Comparison of ENCODE assay signal across 8 cellular contexts in genomic region chr2:37083873-37084792, GRCh38. TPM values are rescaled to one million over a fixed set of nuclear protein-coding genes. Genes with fewer than 3 reads are reported as not detected.
DNase-seq lines count a peak whose midpoint lies in the region; ATAC-seq and TF ChIP-seq lines count a peak whose summit lies in the region.

TSS of gene GPATCH11 (plus strand) at chr2:37084518. CDS start at chr2:37088382, 3,864 bp downstream.
TSS of gene HEATR5B (minus strand) at chr2:37084372. CDS start at chr2:37083414, 958 bp downstream.

- TF ChIP-seq CTCF in liver (IDR thresholded peaks at IDR 0.05; ENCODE audit: low read depth, low read length, missing input control), result no peak

- peaks cover 0 to 3% (median under 1%) of the 10 kb centered on the region in 4 donors for H3K36me3 ChIP-seq in liver (ENCODE audit: control insufficient read depth in 4 of 4, insufficient read depth in 3 of 4, low read depth in 1 of 4, low read length in 3 of 4)

- H3K4me1 Mint-ChIP-seq in activated CD4-positive, alpha-beta T cell treated with anti-CD3 and anti-CD28 coated beads, Interleukin-2, amount 10 ng/mL, durations not matched to agents 7 days and 5 days, result peaks cover 45% of the 10 kb centered on the region

- peak; percentile 72 for ATAC-seq in GM19351 (IDR thresholded peaks at IDR 0.05; ENCODE audit: unreplicated experiment)
- peak; percentile 76 for ATAC-seq in HG03520 (IDR thresholded peaks at IDR 0.05; ENCODE audit: unreplicated experiment)

- H3K9me3 Mint-ChIP-seq in activated CD4-positive, alpha-beta T cell treated with anti-CD3 and anti-CD28 coated beads, Interleukin-2, amount 10 ng/mL, durations not matched to agents 7 days and 5 days, result no peaks in the 10 kb centered on the region

- H3K27me3 ChIP-seq in liver (ENCODE audit: control insufficient read depth in 4 of 4, insufficient read depth in 4 of 4, low read length in 3 of 4), result no peaks in the 10 kb centered on the region

- peak within 1 kb of the TSS; percentile 87 to 96 (median 89) for H3K4me3 ChIP-seq in liver (ENCODE audit: low read depth in 1 of 3, low read length in 3 of 3)

- peaks cover 0 to 18% (median 15%) of the 10 kb centered on the region in 4 donors for H3K4me1 ChIP-seq in liver (ENCODE audit: control insufficient read depth in 4 of 4, insufficient read depth in 4 of 4, low read length in 3 of 4)

- H3K4me3 Mint-ChIP-seq in activated CD4-positive, alpha-beta T cell treated with anti-CD3 and anti-CD28 coated beads, Interleukin-2, amount 10 ng/mL, durations not matched to agents 7 days and 5 days, result no peak within 1 kb of the TSS

- H3K9me3 ChIP-seq in liver (ENCODE audit: control insufficient read depth in 4 of 4, low read length in 3 of 4), result no peaks in the 10 kb centered on the region

- CTCF ChIA-PET in activated CD4-positive, alpha-beta T cell treated with anti-CD3 and anti-CD28 coated beads, Interleukin-2, amount 10 ng/mL, durations not matched to agents 7 days and 5 days (lab: Charles Lee), result interaction anchor here (1.0 to 1.1 kb wide), 2 partner anchors 16 to 29 kb away, joined by 3 read pairs; no protein-coding TSS in a partner anchor

- no peak within 1 kb of the TSS for H3K27ac Mint-ChIP-seq in activated CD4-positive, alpha-beta T cell treated with anti-CD3 and anti-CD28 coated beads, Interleukin-2, amount 10 ng/mL, durations not matched to agents 7 days and 5 days

- DNase-seq in C1 segment of cervical spinal cord (lab: John Stamatoyannopoulos, UW), result peak; percentile 67 to 97 (median 94)
- peak; percentile 97 for DNase-seq in NCI-H526 treated with DMSO at 0.1 percent for 48 hours (lab: John Stamatoyannopoulos, UW)
- peak; percentile 92 for DNase-seq in activated CD4-positive, alpha-beta T cell treated with anti-CD3 and anti-CD28 coated beads, Interleukin-2, amount 10 ng/mL, durations not matched to agents 7 days and 5 days
- peak; percentile 95 to 96 for DNase-seq in dermis microvascular lymphatic vessel endothelial cell (ENCODE audit: low read depth in 2 of 2)
- peak; percentile 93 for DNase-seq in stimulated activated CD4-positive, alpha-beta T cell treated with anti-CD3 and anti-CD28 coated beads, Interleukin-4, amount 100 ng/mL, for 24 hours

- H3K27me3 Mint-ChIP-seq in activated CD4-positive, alpha-beta T cell treated with anti-CD3 and anti-CD28 coated beads, Interleukin-2, amount 10 ng/mL, durations not matched to agents 7 days and 5 days, result no peaks in the 10 kb centered on the region

- peak within 1 kb of the TSS; percentile 63 to 83 for H3K9ac ChIP-seq in liver (ENCODE audit: low read depth in 1 of 2, low read length in 2 of 2)

- peak within 1 kb of the TSS; percentile 66 to 73 for H3K27ac ChIP-seq in liver (ENCODE audit: low read depth in 1 of 2, low read length in 2 of 2)

- POLR2A ChIA-PET in activated CD4-positive, alpha-beta T cell treated with anti-CD3 and anti-CD28 coated beads, Interleukin-2, amount 10 ng/mL, durations not matched to agents 7 days and 5 days (lab: Charles Lee), result interaction anchor here (1.3 kb wide), 1 partner anchor 117 kb away, joined by 4 read pairs; the partner anchor contains the start of gene STRN

- H3K36me3 Mint-ChIP-seq in activated CD4-positive, alpha-beta T cell treated with anti-CD3 and anti-CD28 coated beads, Interleukin-2, amount 10 ng/mL, durations not matched to agents 7 days and 5 days (ENCODE audit: low read depth), result peaks cover 36% of the 10 kb centered on the region

- no peak for TF ChIP-seq RAD21 in liver (IDR thresholded peaks at IDR 0.05)

- WGBS in liver, result under 1% methylated on average over 74 of the region's 74 CpGs

TF ChIP-seq in liver, 16 proteins besides CTCF, POLR2A, EP300 and RAD21:
- TF ChIP-seq FOXA2 (IDR thresholded peaks at IDR 0.05), result no peak
- peak; percentile 79 for TF ChIP-seq MAX (IDR thresholded peaks at IDR 0.05)
- no peak for TF ChIP-seq ATF3 (IDR thresholded peaks at IDR 0.05)
- TF ChIP-seq EGR1 (IDR thresholded peaks at IDR 0.05; ENCODE audit: low read depth in 2 of 2), result peak in 1 of 2 donors; percentile 67
- TF ChIP-seq RXRA (IDR thresholded peaks at IDR 0.05), result peak in 1 of 2 donors; percentile 27
- peak in 1 of 2 donors; percentile 91 for TF ChIP-seq GABPA (IDR thresholded peaks at IDR 0.05 in 1 of 2, conservative IDR thresholded peaks at IDR 0.05 in 1 of 2)
- TF ChIP-seq HNF4A (conservative IDR thresholded peaks at IDR 0.05), result peak; percentile 51 to 62
- peak; percentile 61 for TF ChIP-seq YY1 (IDR thresholded peaks at IDR 0.05)
- no peak for TF ChIP-seq NR2F2 (IDR thresholded peaks at IDR 0.05)
- no peak for TF ChIP-seq FOXA1 (IDR thresholded peaks at IDR 0.05)
- TF ChIP-seq ZBTB33 (IDR thresholded peaks at IDR 0.05), result peak; percentile 40
- TF ChIP-seq TAF1 (conservative IDR thresholded peaks at IDR 0.05), result peak; percentile 58
- TF ChIP-seq REST (IDR thresholded peaks at IDR 0.05), result peak; percentile 56
- TF ChIP-seq HNF4G (IDR thresholded peaks at IDR 0.05), result no peak
- peak in 1 of 2 donors; percentile 18 for TF ChIP-seq JUND (IDR thresholded peaks at IDR 0.05)
- peak; percentile 53 for TF ChIP-seq SP1 (IDR thresholded peaks at IDR 0.05)

RNA-seq across cellular contexts. Expression of gene GPATCH11, which starts in this region (rescaled TPM):
- 10 to 100 TPM in 1 of 2 experiments, 1 to 10 TPM in 1; 9.8 to 10.3 TPM for total RNA-seq in activated CD4-positive, alpha-beta T cell treated with anti-CD3 and anti-CD28 coated beads, Interleukin-2, amount 10 ng/mL, durations not matched to agents 7 days and 5 days
- total RNA-seq in dermis microvascular lymphatic vessel endothelial cell, result 4.9 TPM in 2 replicates
- total RNA-seq in liver, result 1 to 10 TPM; 4.9 to 7.3 TPM
- polyA plus RNA-seq in liver, result 1 to 10 TPM; 1.4 to 1.9 TPM

RNA-seq across cellular contexts. Expression of gene HEATR5B, which starts in this region (rescaled TPM):
- total RNA-seq in activated CD4-positive, alpha-beta T cell treated with anti-CD3 and anti-CD28 coated beads, Interleukin-2, amount 10 ng/mL, durations not matched to agents 7 days and 5 days, result 10 to 100 TPM; 21.4 to 21.8 TPM
- total RNA-seq in dermis microvascular lymphatic vessel endothelial cell, result 26.4 and 28.6 TPM in 2 replicates
- 10 to 100 TPM; 16.3 to 24.3 TPM for total RNA-seq in liver
- 1 to 10 TPM; 4.1 to 6.9 TPM for polyA plus RNA-seq in liver

Comparison
In these comparisons a context has a peak if more than half of its experiments do, and no peak if none do; other contexts are left out.
1. Peak in every context shown above with its lines: DNase-seq, ATAC-seq, H3K4me3 ChIP-seq and H3K27ac ChIP-seq.